In genomic region chr2:120846406-120847095, GRCh38 we compare ENCODE assay signal across 20 cellular contexts.
DNase-seq lines count a peak whose midpoint lies in the region; ATAC-seq, FAIRE-seq and TF ChIP-seq lines count a peak whose summit lies in the region.
"Had no signal": no experiment of that assay in that cellular context is flagged by ENCODE, and none has a peak within 500 bp of the region (broad histone marks: within the 10 kb centered on the region; RNA-seq: fewer than 3 reads in every experiment).

No MANE protein-coding gene starts in this region.

- ATAC-seq in sciatic nerve (no peak), HG03520 (IDR thresholded peaks at IDR 0.05; ENCODE audit: unreplicated experiment) (no peak)
- ATAC-seq: SK-N-SH treated with all-trans-retinoic acid at 6 μM for 48 hours had no signal

- no peak for FAIRE-seq in D721Med (lab: Jason Lieb, UNC)

- no peaks in the 10 kb centered on the region for H3K27me3 Mint-ChIP-seq in chondrocyte (ENCODE audit: low read depth)

- peaks cover 25% of the 10 kb centered on the region for H3K4me1 Mint-ChIP-seq in chondrocyte (ENCODE audit: low read depth)

- peak; percentile 40 for DNase-seq in NCI-H510A treated with DMSO at 0.1 percent for 48 hours (lab: John Stamatoyannopoulos, UW)
- DNase-seq in NCI-H510A (lab: John Stamatoyannopoulos, UW), result no peak
- DNase-seq in NCI-H69 (lab: John Stamatoyannopoulos, UW), result peak; percentile 50
- peak; percentile 52 for DNase-seq in chondrocyte (ENCODE audit: low spot score)
- peak; percentile 42 for DNase-seq in sciatic nerve (ENCODE audit: low spot score)
- no peak for DNase-seq in Kasumi-1 (lab: John Stamatoyannopoulos, UW)
- DNase-seq in D721Med (ENCODE audit: insufficient read length, low spot score), result no peak
- DNase-seq: AML-193; DND-41; HFFc6; KG1; MV-4-11; NCI-H1417; NCI-H187 treated with DMSO at 0.1 percent for 48 hours; NCI-H226; NCI-H526; NK-92 treated with Interleukin-12 subunit alpha and Interleukin-12 subunit beta, amount 100 ng/mL, for 24 hours; SHP77 treated with DMSO at 0.1 percent for 48 hours had no signal

- H3K9me3 Mint-ChIP-seq in chondrocyte (ENCODE audit: low read depth), result peaks cover 13% of the 10 kb centered on the region

- intact Hi-C loops in sciatic nerve (cut with DNase I), result no loop called here

- peaks cover 18% of the 10 kb centered on the region for H3K36me3 Mint-ChIP-seq in chondrocyte (ENCODE audit: low read depth)

- H3K4me3 Mint-ChIP-seq in chondrocyte (ENCODE audit: unreplicated experiment), result no peak overlapping the region
- H3K4me3 Mint-ChIP-seq: HFFc6 had no signal

- H3K27ac Mint-ChIP-seq in chondrocyte (ENCODE audit: unreplicated experiment), result no peak overlapping the region
- H3K27ac Mint-ChIP-seq: HFFc6 had no signal

- TF ChIP-seq CTCF in chondrocyte (IDR thresholded peaks at IDR 0.05) (no peak), D721Med (IDR thresholded peaks at IDR 0.05; ENCODE audit: insufficient read depth, missing control alignments) (no peak)

Comparison
In these comparisons a context has a peak if more than half of its experiments do, and no peak if none do; other contexts are left out.
1. DNase-seq: peak in NCI-H510A treated with DMSO at 0.1 percent for 48 hours (single experiment), NCI-H69 (single experiment), chondrocyte (single experiment) and sciatic nerve (single experiment); none in NCI-H510A (single experiment), Kasumi-1 (0 of 2) and D721Med (single experiment).